Comparison of ENCODE assay signal across 2 cellular contexts in the genomic region with DNA sequence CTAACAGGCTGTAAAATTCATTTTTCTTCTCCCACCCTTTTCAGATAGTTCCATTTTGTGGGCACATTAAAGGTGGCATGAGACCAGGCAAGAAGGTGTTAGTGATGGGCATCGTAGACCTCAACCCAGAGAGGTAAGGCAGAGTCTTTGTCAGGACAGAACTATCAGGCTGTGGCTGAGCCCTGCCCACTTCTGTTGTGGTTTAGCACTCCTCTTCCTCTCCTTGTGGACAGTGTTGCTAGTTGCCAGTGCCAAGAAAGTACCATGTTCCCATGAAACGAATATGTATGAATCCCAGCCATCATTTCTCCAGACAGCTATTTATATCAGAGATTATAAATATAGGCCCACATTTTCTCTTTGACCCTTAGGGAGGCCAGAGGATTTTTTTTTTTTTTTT.
TF ChIP-seq lines count a peak whose summit lies in the region.

No MANE protein-coding gene starts in this region.

TF ChIP-seq in GM23338, 12 proteins besides CTCF, POLR2A, EP300 and RAD21:
- TF ChIP-seq STAT1 (IDR thresholded peaks at IDR 0.05; ENCODE audit: unreplicated experiment) (no peak), POLR2AphosphoS5 (IDR thresholded peaks at IDR 0.05; ENCODE audit: low read depth) (no peak), EZH2phosphoT487 (IDR thresholded peaks at IDR 0.05; ENCODE audit: unreplicated experiment) (no peak), EZH2 (IDR thresholded peaks at IDR 0.05; ENCODE audit: low read depth, unreplicated experiment) (no peak), ZNF331 (CRISPR knock-in tag; IDR thresholded peaks at IDR 0.05; ENCODE audit: low read depth) (no peak), JUNB (IDR thresholded peaks at IDR 0.05; ENCODE audit: unreplicated experiment) (no peak)

TF ChIP-seq in endothelial cell of umbilical vein, 7 proteins besides CTCF, POLR2A, EP300 and RAD21:
- TF ChIP-seq EZH2 (IDR thresholded peaks at IDR 0.05; ENCODE audit: borderline replicate concordance, low read depth, low read length, severe bottlenecking) (no peak), GATA2 (IDR thresholded peaks at IDR 0.05; ENCODE audit: insufficient read depth, insufficient read length, low read depth, low read length) (no peak), FOS (IDR thresholded peaks at IDR 0.05; ENCODE audit: borderline replicate concordance, insufficient read depth, low read length) (no peak), JUN (IDR thresholded peaks at IDR 0.05; ENCODE audit: borderline replicate concordance, insufficient read depth, insufficient read length, low read depth) (no peak), MYC (IDR thresholded peaks at IDR 0.05; ENCODE audit: low read depth, low read length) (no peak), POLR2AphosphoS5 (IDR thresholded peaks at IDR 0.05; ENCODE audit: insufficient read depth, low read depth, low read length) (no peak)
- TF ChIP-seq, protein P1, sequence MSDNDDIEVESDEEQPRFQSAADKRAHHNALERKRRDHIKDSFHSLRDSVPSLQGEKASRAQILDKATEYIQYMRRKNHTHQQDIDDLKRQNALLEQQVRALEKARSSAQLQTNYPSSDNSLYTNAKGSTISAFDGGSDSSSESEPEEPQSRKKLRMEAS (IDR thresholded peaks at IDR 0.05; ENCODE audit: insufficient read depth, insufficient read length) = no peak
